ENCODE assay signal across 13 cellular contexts in the genomic region with DNA sequence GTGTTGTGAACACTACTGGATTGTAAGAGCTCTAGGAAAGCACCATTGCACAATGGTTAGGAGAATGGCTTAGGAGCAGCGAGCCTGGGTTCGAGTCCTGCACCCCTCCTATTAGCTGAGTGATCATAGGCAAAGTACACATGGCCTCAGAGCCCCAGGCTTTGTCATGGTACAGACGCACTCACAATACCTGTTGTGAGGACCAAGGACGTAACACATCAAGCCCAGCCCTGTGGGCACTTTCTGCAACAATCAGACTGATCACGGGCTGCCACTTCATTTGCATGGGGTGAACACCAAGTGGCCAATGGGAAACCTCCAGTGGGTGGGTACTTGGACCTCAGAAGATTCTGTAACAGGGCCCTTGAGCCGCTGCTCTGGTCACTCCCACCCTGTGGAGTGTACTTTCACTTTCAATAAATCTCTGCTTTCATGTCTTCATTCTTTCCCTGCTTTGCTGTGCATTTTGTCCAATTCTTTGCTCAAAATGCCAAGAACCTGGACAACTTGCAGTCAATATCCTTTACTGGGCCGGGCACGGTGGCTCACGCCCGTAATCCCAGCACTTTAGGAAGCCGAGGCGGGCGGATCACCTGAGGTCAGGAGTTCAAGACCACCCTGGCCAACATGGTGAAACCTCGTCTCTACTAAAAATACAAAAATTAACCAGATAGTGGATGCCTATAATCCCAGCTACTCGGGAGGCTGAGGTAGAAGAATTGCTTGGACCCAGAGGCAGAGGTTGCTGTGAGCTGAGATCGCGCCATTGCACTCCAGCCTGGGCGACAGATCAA. TPM values are rescaled to one million over a fixed set of nuclear protein-coding genes. Genes with fewer than 3 reads are reported as not detected.
A peak's percentile ranks its signal among the peaks of the same experiment; 100 is the strongest.
DNase-seq lines count a peak whose midpoint lies in the region; ATAC-seq and TF ChIP-seq lines count a peak whose summit lies in the region.
"Had no signal": no experiment of that assay in that cellular context is flagged by ENCODE, and none has a peak within 500 bp of the region (broad histone marks: within the 10 kb centered on the region; RNA-seq: fewer than 3 reads in every experiment).

No MANE protein-coding gene starts in this region.

- H4K20me1 ChIP-seq in Karpas-422 (ENCODE audit: insufficient read depth, low read depth, low read length) (no peaks in the 10 kb centered on the region), PC-9 (ENCODE audit: insufficient read depth) (no peaks in the 10 kb centered on the region)

- intact Hi-C loops in mucosa of descending colon (cut with DNase I, micrococcal nuclease) (loop anchor here (5.0 to 10.0 kb wide), 2 partner anchors 429 to 432 kb away; no protein-coding TSS in a partner anchor), PC-9 (cut with micrococcal nuclease; ENCODE audit: unreplicated experiment) (loop anchor here (5.0 to 10.0 kb wide), 2 partner anchors 534 to 862 kb away; no protein-coding TSS in a partner anchor)

- H3K27me3 ChIP-seq in Karpas-422 (ENCODE audit: low read length) (no peaks in the 10 kb centered on the region), PC-9 (ENCODE audit: insufficient read depth, low read depth) (no peaks in the 10 kb centered on the region)

- POLR2A ChIA-PET in PC-9 (lab: Charles Lee; ENCODE audit: unreplicated experiment) = no interaction called here

- TF ChIP-seq CTCF in mucosa of descending colon (IDR thresholded peaks at IDR 0.05) (no peak), PC-9 (conservative IDR thresholded peaks at IDR 0.05) (no peak)

- H3K4me1 ChIP-seq in Karpas-422 (ENCODE audit: low read length) (peaks cover 9% of the 10 kb centered on the region), mucosa of descending colon (ENCODE audit: low read depth) (no peaks in the 10 kb centered on the region), PC-9 (replicated peaks; ENCODE audit: insufficient read depth) (no peaks in the 10 kb centered on the region)

- H3K27ac ChIP-seq in Karpas-422 (ENCODE audit: low read length) (no peak overlapping the region), PC-9 (no peak overlapping the region)

- peak; percentile 9 for DNase-seq in AG08395 (ENCODE audit: low spot score)
- peak; percentile 53 for DNase-seq in Karpas-422
- DNase-seq in dermis blood vessel endothelial cell = peak; percentile 17
- DNase-seq in mucosa of descending colon = peak in 1 of 3 donors; percentile 9
- DNase-seq in activated T-cell treated with anti-CD3 and anti-CD28 coated beads, Interleukin-2, amount 50 U/mL, for 1 hour = no peak
- DNase-seq in A172 (ENCODE audit: low spot score) = no peak
- DNase-seq in activated naive CD4-positive, alpha-beta T cell treated with Interleukin-2 at 50 U/mL for 16 hours = no peak
- DNase-seq in PC-9 = no peak
- DNase-seq: effector CD4-positive, alpha-beta T cell; NCI-H526; nephron progenitor cell; stimulated activated CD4-positive, alpha-beta T cell treated with anti-CD3 and anti-CD28 coated beads, Interleukin-2, amount 100 ng/mL, for 24 hours; stimulated activated naive CD8-positive, alpha-beta T cell treated with anti-CD3 and anti-CD28 coated beads, Interleukin-15, Interleukin-2, amounts not matched to agents 100 U/mL and 50 U/mL, for 24 hours had no signal

- H3K36me3 ChIP-seq in Karpas-422 (ENCODE audit: insufficient read depth, low read length) = no peaks in the 10 kb centered on the region
- no peaks in the 10 kb centered on the region for H3K36me3 ChIP-seq in mucosa of descending colon (ENCODE audit: low read depth)
- no peaks in the 10 kb centered on the region for H3K36me3 ChIP-seq in PC-9 (ENCODE audit: low read depth)

- H3K9me3 ChIP-seq in Karpas-422 (ENCODE audit: low read length) = no peaks in the 10 kb centered on the region
- no peaks in the 10 kb centered on the region for H3K9me3 ChIP-seq in mucosa of descending colon
- no peaks in the 10 kb centered on the region for H3K9me3 ChIP-seq in PC-9 (ENCODE audit: insufficient read depth, low read depth)

- BruUV-seq in PC-9 (replicated peaks; lab: Mats Ljungman, UMichigan) = no TSS peak

- H2AFZ ChIP-seq in Karpas-422 (ENCODE audit: low read length) (no peak overlapping the region), PC-9 (no peak overlapping the region)

- CTCF ChIA-PET in PC-9 (lab: Charles Lee) = no interaction called here

- H3K9me2 ChIP-seq in Karpas-422 (replicated peaks; ENCODE audit: insufficient read depth, low read length) (no peaks in the 10 kb centered on the region), PC-9 (ENCODE audit: insufficient read depth) (no peaks in the 10 kb centered on the region)

- H3K4me2 ChIP-seq in Karpas-422 (ENCODE audit: low read depth, low read length, poor library complexity, severe bottlenecking) (peak overlapping the region; percentile 8), PC-9 (no peak overlapping the region)

- H3K9ac ChIP-seq in Karpas-422 (ENCODE audit: low read length) = no peak overlapping the region

- H3K79me2 ChIP-seq in Karpas-422 (ENCODE audit: low read length) = no peaks in the 10 kb centered on the region
- no peaks in the 10 kb centered on the region for H3K79me2 ChIP-seq in PC-9 (ENCODE audit: low read depth)

- H3K4me3 ChIP-seq in Karpas-422 (ENCODE audit: low read length) (no peak overlapping the region), mucosa of descending colon (no peak overlapping the region), PC-9 (no peak overlapping the region)

- peak; percentile 65 for ATAC-seq in mucosa of descending colon
- ATAC-seq: stimulated activated naive CD8-positive, alpha-beta T cell treated with anti-CD3 and anti-CD28 coated beads, Interleukin-15, Interleukin-2, amounts not matched to agents 100 U/mL and 50 U/mL, for 24 hours had no signal

- no peaks in the 10 kb centered on the region for H3F3A ChIP-seq in PC-9 (ENCODE audit: insufficient read depth, low read depth)

RNA-seq across cellular contexts. Expression of a gene that starts 28.2 kb away (rescaled TPM):
- total RNA-seq in Karpas-422 (2014; rRNA removed; shearing (Covaris generic); ENCODE audit: low replicate concordance) = 69.7 and 74.6 TPM in 2 replicates
- 50.2 and 56.9 TPM in 2 replicates for total RNA-seq in dermis blood vessel endothelial cell
- 10 to 100 TPM; 43.9 to 45.8 (median 45.4) TPM for total RNA-seq in mucosa of descending colon
- total RNA-seq in A172 (2014; rRNA removed; shearing (Covaris generic)) = 53.1 and 56.1 TPM in 2 replicates
- total RNA-seq in PC-9 (2021) = 19.6 and 23.2 TPM in 2 replicates

RNA-seq across cellular contexts. Expression of a gene that starts 46.6 kb away (rescaled TPM):
- total RNA-seq in Karpas-422 (2014; rRNA removed; shearing (Covaris generic); ENCODE audit: low replicate concordance) = 1.8 and 3.3 TPM in 2 replicates
- total RNA-seq in dermis blood vessel endothelial cell (15.5 and 33.6 TPM in 2 replicates), mucosa of descending colon (10 to 100 TPM; 13.8 to 16.4 (median 13.9) TPM), PC-9 (2021) (1.5 and 1.9 TPM in 2 replicates)
- total RNA-seq in A172 (2014; rRNA removed; shearing (Covaris generic)) = 0.14 and 0.91 TPM in 2 replicates

Comparison
In these comparisons a context has a peak if more than half of its experiments do, and no peak if none do; other contexts are left out.
1. DNase-seq: peak in AG08395 (single experiment), Karpas-422 (single experiment) and dermis blood vessel endothelial cell (single experiment); none in activated T-cell treated with anti-CD3 and anti-CD28 coated beads, Interleukin-2, amount 50 U/mL, for 1 hour (single experiment), A172 (single experiment), activated naive CD4-positive, alpha-beta T cell treated with Interleukin-2 at 50 U/mL for 16 hours (single experiment) and PC-9 (0 of 2).